Comparison of ENCODE assay signal across 1 cellular context in genomic region chr22:49790912-49791311, GRCh38.
TF ChIP-seq lines count a peak whose summit lies in the region.

No MANE protein-coding gene starts in this region.

TF ChIP-seq in HepG2, 621 proteins besides CTCF, POLR2A, EP300 and RAD21:
- TF ChIP-seq KMT2B (CRISPR knock-in tag; IDR thresholded peaks at IDR 0.05) (no peak), ATF5 (CRISPR knock-in tag; IDR thresholded peaks at IDR 0.05; ENCODE audit: low read depth) (no peak), KDM5B (CRISPR knock-in tag; IDR thresholded peaks at IDR 0.05; ENCODE audit: borderline replicate concordance) (0 out of 2 replicates have a peak, but pooled peaks have one; percentile 21), GATAD2A (CRISPR knock-in tag; IDR thresholded peaks at IDR 0.05) (no peak), ARNT (IDR thresholded peaks at IDR 0.05) (no peak), ZNF687 (CRISPR knock-in tag; IDR thresholded peaks at IDR 0.05) (0 out of 2 replicates have a peak, but pooled peaks have one; percentile 10), U2AF1 (optimal IDR thresholded peaks at IDR 0.05; ENCODE audit: low read depth, low read length) (no peak), ZNF616 (CRISPR knock-in tag; IDR thresholded peaks at IDR 0.05; ENCODE audit: low read depth) (no peak), AGO2 (optimal IDR thresholded peaks at IDR 0.05; ENCODE audit: low read depth, low read length) (peak; percentile 73)
- TF ChIP-seq, protein P1, sequence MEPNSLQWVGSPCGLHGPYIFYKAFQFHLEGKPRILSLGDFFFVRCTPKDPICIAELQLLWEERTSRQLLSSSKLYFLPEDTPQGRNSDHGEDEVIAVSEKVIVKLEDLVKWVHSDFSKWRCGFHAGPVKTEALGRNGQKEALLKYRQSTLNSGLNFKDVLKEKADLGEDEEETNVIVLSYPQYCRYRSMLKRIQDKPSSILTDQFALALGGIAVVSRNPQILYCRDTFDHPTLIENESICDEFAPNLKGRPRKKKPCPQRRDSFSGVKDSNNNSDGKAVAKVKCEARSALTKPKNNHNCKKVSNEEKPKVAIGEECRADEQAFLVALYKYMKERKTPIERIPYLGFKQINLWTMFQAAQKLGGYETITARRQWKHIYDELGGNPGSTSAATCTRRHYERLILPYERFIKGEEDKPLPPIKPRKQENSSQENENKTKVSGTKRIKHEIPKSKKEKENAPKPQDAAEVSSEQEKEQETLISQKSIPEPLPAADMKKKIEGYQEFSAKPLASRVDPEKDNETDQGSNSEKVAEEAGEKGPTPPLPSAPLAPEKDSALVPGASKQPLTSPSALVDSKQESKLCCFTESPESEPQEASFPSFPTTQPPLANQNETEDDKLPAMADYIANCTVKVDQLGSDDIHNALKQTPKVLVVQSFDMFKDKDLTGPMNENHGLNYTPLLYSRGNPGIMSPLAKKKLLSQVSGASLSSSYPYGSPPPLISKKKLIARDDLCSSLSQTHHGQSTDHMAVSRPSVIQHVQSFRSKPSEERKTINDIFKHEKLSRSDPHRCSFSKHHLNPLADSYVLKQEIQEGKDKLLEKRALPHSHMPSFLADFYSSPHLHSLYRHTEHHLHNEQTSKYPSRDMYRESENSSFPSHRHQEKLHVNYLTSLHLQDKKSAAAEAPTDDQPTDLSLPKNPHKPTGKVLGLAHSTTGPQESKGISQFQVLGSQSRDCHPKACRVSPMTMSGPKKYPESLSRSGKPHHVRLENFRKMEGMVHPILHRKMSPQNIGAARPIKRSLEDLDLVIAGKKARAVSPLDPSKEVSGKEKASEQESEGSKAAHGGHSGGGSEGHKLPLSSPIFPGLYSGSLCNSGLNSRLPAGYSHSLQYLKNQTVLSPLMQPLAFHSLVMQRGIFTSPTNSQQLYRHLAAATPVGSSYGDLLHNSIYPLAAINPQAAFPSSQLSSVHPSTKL (CRISPR knock-in tag; IDR thresholded peaks at IDR 0.05): no peak
